8 cellular contexts compared by ENCODE assay signal in the genomic region with DNA sequence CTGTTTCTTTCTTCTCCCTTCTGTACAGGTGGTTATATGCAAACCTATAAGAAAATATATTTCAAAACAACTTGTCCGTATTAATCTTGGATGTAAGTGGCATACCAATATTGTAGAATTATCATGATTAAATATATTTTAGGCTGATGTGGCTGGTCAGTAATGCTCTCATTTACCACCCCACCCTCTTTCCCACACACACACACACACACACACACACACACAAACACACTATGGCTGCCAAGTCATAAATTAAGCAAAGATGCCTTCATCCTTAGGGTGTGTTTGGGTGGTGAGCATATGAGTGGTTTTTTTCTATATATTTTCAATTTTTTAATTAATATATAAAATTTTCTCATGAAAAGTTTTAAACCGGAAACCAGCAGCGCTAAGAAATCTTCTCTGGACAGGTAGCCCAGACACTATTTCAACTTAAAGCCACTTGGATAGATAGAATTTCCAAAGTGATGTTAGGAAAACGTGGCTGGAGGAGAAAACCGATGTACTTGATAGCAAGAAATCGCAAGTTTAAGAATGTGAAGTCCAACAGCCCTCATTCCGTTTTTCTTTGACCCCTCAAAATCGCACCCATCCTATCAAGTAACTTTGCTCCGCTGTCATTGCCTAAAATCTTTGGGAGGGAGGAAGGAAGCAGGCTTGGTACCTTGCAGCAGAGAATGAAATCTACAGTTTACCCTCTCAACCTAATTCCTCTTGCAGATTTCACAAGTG.
DNase-seq lines count a peak whose midpoint lies in the region; ATAC-seq, FAIRE-seq and TF ChIP-seq lines count a peak whose summit lies in the region.

No MANE protein-coding gene starts in this region.

- TF ChIP-seq EP300 in upper lobe of left lung (IDR thresholded peaks at IDR 0.05): no peak

- TF ChIP-seq CTCF in astrocyte of the spinal cord (IDR thresholded peaks at IDR 0.05; ENCODE audit: low read depth, low read length) (no peak), lower leg skin (IDR thresholded peaks at IDR 0.05) (no peak), upper lobe of left lung (IDR thresholded peaks at IDR 0.05) (no peak), D721Med (IDR thresholded peaks at IDR 0.05; ENCODE audit: insufficient read depth, missing control alignments) (no peak)

- H3K4me1 Mint-ChIP-seq in activated naive CD4-positive, alpha-beta T cell treated with anti-CD3 and anti-CD28 coated beads, Interleukin-2, amount 10 ng/mL, durations not matched to agents 7 days and 5 days: peaks cover 66% of the 10 kb centered on the region

- no peaks in the 10 kb centered on the region for H3K27me3 Mint-ChIP-seq in activated naive CD4-positive, alpha-beta T cell treated with anti-CD3 and anti-CD28 coated beads, Interleukin-2, amount 10 ng/mL, durations not matched to agents 7 days and 5 days

- CTCF ChIA-PET in activated naive CD4-positive, alpha-beta T cell treated with anti-CD3 and anti-CD28 coated beads, Interleukin-2, amount 10 ng/mL, durations not matched to agents 7 days and 5 days (lab: Charles Lee): interaction anchor here (1.6 kb wide), 1 partner anchor 216 kb away, joined by 4 read pairs; no protein-coding TSS in a partner anchor

- TF ChIP-seq POLR2A in lower leg skin (IDR thresholded peaks at IDR 0.05) (no peak), upper lobe of left lung (IDR thresholded peaks at IDR 0.05) (no peak)

- H3K36me3 Mint-ChIP-seq in activated naive CD4-positive, alpha-beta T cell treated with anti-CD3 and anti-CD28 coated beads, Interleukin-2, amount 10 ng/mL, durations not matched to agents 7 days and 5 days: peaks cover 47% of the 10 kb centered on the region

- intact Hi-C loops in lower leg skin (cut with DNase I; ENCODE audit: low total_unique reads): no loop called here

- in situ Hi-C loops in astrocyte of the spinal cord (cut with HindIII; ENCODE audit: low sequenced_read_pairs): no loop called here

- H3K9me3 ChIP-seq in upper lobe of left lung: no peaks in the 10 kb centered on the region

- H3K4me3 Mint-ChIP-seq in activated naive CD4-positive, alpha-beta T cell treated with anti-CD3 and anti-CD28 coated beads, Interleukin-2, amount 10 ng/mL, durations not matched to agents 7 days and 5 days: peak overlapping the region; percentile 89

- H3K9me3 Mint-ChIP-seq in activated naive CD4-positive, alpha-beta T cell treated with anti-CD3 and anti-CD28 coated beads, Interleukin-2, amount 10 ng/mL, durations not matched to agents 7 days and 5 days: peaks cover 3% of the 10 kb centered on the region

- DNase-seq in activated naive CD4-positive, alpha-beta T cell treated with anti-CD3 and anti-CD28 coated beads, Interleukin-2, amount 10 ng/mL, durations not matched to agents 7 days and 5 days: no peak
- DNase-seq in activated naive CD4-positive, alpha-beta T cell treated with Interleukin-2 at 50 U/mL for 16 hours: no peak
- DNase-seq in astrocyte of the spinal cord (ENCODE audit: low read depth, low spot score): peak; percentile 28
- no peak for DNase-seq in lower leg skin (ENCODE audit: low spot score in 2 of 2)
- DNase-seq in upper lobe of left lung: no peak
- DNase-seq in HPDE6-E6E7 (ENCODE audit: extremely low spot score): no peak
- DNase-seq in DMS79 (lab: John Stamatoyannopoulos, UW): no peak
- DNase-seq in D721Med (ENCODE audit: insufficient read length, low spot score): no peak

- peak overlapping the region; percentile 54 to 87 (median 72) for H3K27ac ChIP-seq in upper lobe of left lung

- ATAC-seq in upper lobe of left lung (ENCODE audit: low FRiP score in 2 of 2): no peak

- H3K27ac Mint-ChIP-seq in activated naive CD4-positive, alpha-beta T cell treated with anti-CD3 and anti-CD28 coated beads, Interleukin-2, amount 10 ng/mL, durations not matched to agents 7 days and 5 days: peak overlapping the region; percentile 90

- WGBS in lower leg skin, 2 donors: 22 to 23% methylated on average over 9 of the region's 9 CpGs
- WGBS in upper lobe of left lung, 2 donors: 18 to 32% methylated on average over 9 of the region's 9 CpGs

- FAIRE-seq in D721Med (lab: Jason Lieb, UNC): no peak

- H3K36me3 ChIP-seq in upper lobe of left lung: peaks cover 0 to 14% (median 2%) of the 10 kb centered on the region in 4 donors

- H3K4me3 ChIP-seq in astrocyte of the spinal cord (ENCODE audit: low read depth, low read length) (peak overlapping the region; percentile 55), lower leg skin (ENCODE audit: low read depth, poor library complexity, severe bottlenecking) (peak overlapping the region; percentile 37), upper lobe of left lung (peak overlapping the region; percentile 27 to 78 (median 65))

- H3K4me1 ChIP-seq in upper lobe of left lung: peaks cover 29 to 37% (median 32%) of the 10 kb centered on the region in 4 donors

- no peaks in the 10 kb centered on the region for H3K27me3 ChIP-seq in upper lobe of left lung
